35 cellular contexts compared by ENCODE assay signal in genomic region chr1:153180556-153180955, GRCh38. TPM values are rescaled to one million over a fixed set of nuclear protein-coding genes. Genes with fewer than 3 reads are reported as not detected.
"Had no signal": no experiment of that assay in that cellular context is flagged by ENCODE, and none has a peak within 500 bp of the region (broad histone marks: within the 10 kb centered on the region; RNA-seq: fewer than 3 reads in every experiment).

No MANE protein-coding gene starts in this region.

- H3K9me3 Mint-ChIP-seq: T-helper 2 cell treated with Interferon-gamma antibody and Interleukin-4, amounts not matched to agents 5 μg/mL and 100 μg/mL, for 36 hours had no signal

- H3K4me3 Mint-ChIP-seq: activated CD8-positive, alpha-beta T cell treated with anti-CD3 and anti-CD28 coated beads for 36 hours; activated T-cell treated with anti-CD3 and anti-CD28 coated beads, Interleukin-2, amount 50 U/mL, for 4 hours; activated T-helper 17 cell treated with anti-CD3 and anti-CD28 coated beads, Interleukin-2, amount 50 U/mL, for 72 hours; central memory CD8-positive, alpha-beta T cell; mesothelial cell of epicardium; naive B cell; nephron progenitor cell; T-helper 2 cell treated with Interferon-gamma antibody and Interleukin-4, amounts not matched to agents 5 μg/mL and 100 μg/mL, for 36 hours; WTC11 had no signal

- H3K27ac Mint-ChIP-seq: activated CD8-positive, alpha-beta T cell treated with anti-CD3 and anti-CD28 coated beads for 36 hours; activated T-helper 17 cell treated with anti-CD3 and anti-CD28 coated beads, Interleukin-2, amount 50 U/mL, for 72 hours; mesothelial cell of epicardium; naive B cell; nephron progenitor cell; progenitor cell of endocrine pancreas; T-helper 2 cell treated with Interferon-gamma antibody and Interleukin-4, amounts not matched to agents 5 μg/mL and 100 μg/mL, for 36 hours; WTC11 had no signal

- H3K27me3 ChIP-seq: gastroesophageal sphincter, hepatocyte, ovary, right lobe of liver, transverse colon had no signal

- ATAC-seq: activated CD8-positive, alpha-beta T cell treated with anti-CD3 and anti-CD28 coated beads for 36 hours; activated T-cell treated with anti-CD3 and anti-CD28 coated beads, Interleukin-2, amount 50 U/mL, for 4 hours; activated T-helper 17 cell treated with anti-CD3 and anti-CD28 coated beads, Interleukin-2, amount 50 U/mL, for 72 hours; gastroesophageal sphincter; left colon; right lobe of liver; WTC11 had no signal

- H3K4me2 ChIP-seq: hepatocyte had no signal

- DNase-seq: activated CD4-positive, alpha-beta T cell treated with anti-CD3 and anti-CD28 coated beads for 1 hour; activated CD4-positive, alpha-beta T cell treated with anti-CD3 and anti-CD28 coated beads, Interleukin-2, amount 50 U/mL, for 1 hour; activated CD8-positive, alpha-beta T cell treated with anti-CD3 and anti-CD28 coated beads for 36 hours; activated gamma-delta T cell treated with Interleukin-2 at 50 U/mL for 16 hours; activated naive CD4-positive, alpha-beta T cell treated with anti-CD3 and anti-CD28 coated beads, Interleukin-2, amount 50 U/mL, for 16 hours; activated T-cell treated with anti-CD3 and anti-CD28 coated beads, Interleukin-2, amount 50 U/mL, for 4 hours; amniotic stem cell; dermis blood vessel endothelial cell; effector CD4-positive, alpha-beta T cell; kidney; left colon; naive B cell; nephron progenitor cell; ovary; right lobe of liver; stimulated activated CD4-positive, alpha-beta T cell treated with anti-CD3 and anti-CD28 coated beads, Interleukin-2, amount 100 ng/mL, for 48 hours; stimulated activated naive CD4-positive, alpha-beta T cell treated with Interleukin-2 at 50 U/mL for 16 hours; T-helper 1 cell; transverse colon had no signal

- H3K79me2 ChIP-seq: hepatocyte had no signal

- H3K4me3 ChIP-seq: gastroesophageal sphincter, hepatocyte, ovary, right lobe of liver, transverse colon had no signal

- H2AFZ ChIP-seq: hepatocyte had no signal

- H3K9me3 ChIP-seq: neutrophil, ovary, right lobe of liver, transverse colon had no signal

- H3K27ac ChIP-seq: gastroesophageal sphincter, hepatocyte, neutrophil, ovary, right lobe of liver, transverse colon had no signal

- H3K36me3 ChIP-seq: gastroesophageal sphincter, neutrophil, ovary, right lobe of liver, transverse colon had no signal

- H3K4me1 Mint-ChIP-seq: activated T-helper 17 cell treated with anti-CD3 and anti-CD28 coated beads, Interleukin-2, amount 50 U/mL, for 72 hours; central memory CD8-positive, alpha-beta T cell; mesothelial cell of epicardium; naive B cell; nephron progenitor cell; WTC11 had no signal

- H3K4me1 ChIP-seq: gastroesophageal sphincter, right lobe of liver, transverse colon had no signal

RNA-seq across cellular contexts. Expression of gene LELP1, which starts 22.7 kb away (rescaled TPM):
- total RNA-seq: activated CD8-positive, alpha-beta T cell treated with anti-CD3 and anti-CD28 coated beads for 36 hours; activated T-cell treated with anti-CD3 and anti-CD28 coated beads, Interleukin-2, amount 50 U/mL, for 4 hours; activated T-helper 17 cell treated with anti-CD3 and anti-CD28 coated beads, Interleukin-2, amount 50 U/mL, for 72 hours; astrocyte; dermis blood vessel endothelial cell; epithelial cell of proximal tubule; gastroesophageal sphincter; hepatocyte; kidney; left colon; liver; mesothelial cell of epicardium; ovary; progenitor cell of endocrine pancreas; renal cortical epithelial cell; right lobe of liver; skeletal muscle tissue; temporal lobe; transverse colon; urinary bladder; WTC11 had no signal

RNA-seq across cellular contexts. Expression of gene SPRR2G, which starts 29.9 kb away (rescaled TPM):
- total RNA-seq: activated CD8-positive, alpha-beta T cell treated with anti-CD3 and anti-CD28 coated beads for 36 hours; activated T-cell treated with anti-CD3 and anti-CD28 coated beads, Interleukin-2, amount 50 U/mL, for 4 hours; activated T-helper 17 cell treated with anti-CD3 and anti-CD28 coated beads, Interleukin-2, amount 50 U/mL, for 72 hours; astrocyte; dermis blood vessel endothelial cell; epithelial cell of proximal tubule; gastroesophageal sphincter; hepatocyte; kidney; left colon; liver; mesothelial cell of epicardium; ovary; progenitor cell of endocrine pancreas; renal cortical epithelial cell; right lobe of liver; skeletal muscle tissue; temporal lobe; transverse colon; urinary bladder; WTC11 had no signal

RNA-seq across cellular contexts. Expression of gene PRR9, which starts 36.8 kb away (rescaled TPM):
- total RNA-seq: activated CD8-positive, alpha-beta T cell treated with anti-CD3 and anti-CD28 coated beads for 36 hours; activated T-cell treated with anti-CD3 and anti-CD28 coated beads, Interleukin-2, amount 50 U/mL, for 4 hours; activated T-helper 17 cell treated with anti-CD3 and anti-CD28 coated beads, Interleukin-2, amount 50 U/mL, for 72 hours; dermis blood vessel endothelial cell; epithelial cell of proximal tubule; gastroesophageal sphincter; hepatocyte; kidney; left colon; liver; mesothelial cell of epicardium; progenitor cell of endocrine pancreas; renal cortical epithelial cell; right lobe of liver; skeletal muscle tissue; transverse colon; urinary bladder; WTC11 had no signal
